In genomic region chr6:47414517-47415167, GRCh38 we compare ENCODE assay signal across 2 cellular contexts.
TF ChIP-seq lines count a peak whose summit lies in the region.

No MANE protein-coding gene starts in this region.

TF ChIP-seq in HCT116, 20 proteins besides CTCF, POLR2A, EP300 and RAD21 (continued from another document):
- no peak for TF ChIP-seq ZBTB33 (IDR thresholded peaks at IDR 0.05; ENCODE audit: extremely low read depth, insufficient replicate concordance, low read length)
- 0 out of 2 replicates have a peak, but pooled peaks have one; percentile 20 for TF ChIP-seq ELF1 (IDR thresholded peaks at IDR 0.05; ENCODE audit: borderline replicate concordance, low read depth)
- TF ChIP-seq EZH2 (IDR thresholded peaks at IDR 0.05), result no peak
- 0 out of 2 replicates have a peak, but pooled peaks have one; percentile 23 for TF ChIP-seq POLR2AphosphoS5 (IDR thresholded peaks at IDR 0.05; ENCODE audit: low read depth, low read length)
- TF ChIP-seq ZNF274 (IDR thresholded peaks at IDR 0.05; ENCODE audit: low read depth, low read length), result no peak
- TF ChIP-seq EZH2phosphoT487 (IDR thresholded peaks at IDR 0.05; ENCODE audit: borderline replicate concordance), result no peak
- no peak; the same call in 1 of the 2 replicates for TF ChIP-seq SP1 (IDR thresholded peaks at IDR 0.05; ENCODE audit: low read depth)
- TF ChIP-seq MAX (IDR thresholded peaks at IDR 0.05), result peak; percentile 28; the same call in 1 of the 2 replicates
- no peak for TF ChIP-seq JUND (IDR thresholded peaks at IDR 0.05)
TF ChIP-seq in HCT116: peak in this region for 4.

TF ChIP-seq in GM12878, 131 proteins besides CTCF, POLR2A, EP300 and RAD21 (continued from another document and continues in another):
- 0 out of 2 replicates have a peak, but pooled peaks have one; percentile 14 for TF ChIP-seq ZBTB40 (IDR thresholded peaks at IDR 0.05; ENCODE audit: borderline replicate concordance)
- no peak for TF ChIP-seq SRF (IDR thresholded peaks at IDR 0.05; ENCODE audit: low read depth in 2 of 2, low read length in 2 of 2)
- peak; percentile 67 for TF ChIP-seq ATF2 (IDR thresholded peaks at IDR 0.05; ENCODE audit: low read length)
- TF ChIP-seq EZH2 (IDR thresholded peaks at IDR 0.05; ENCODE audit: borderline replicate concordance, control insufficient read depth, low read depth, low read length), result no peak
- TF ChIP-seq NR2F1 (conservative IDR thresholded peaks at IDR 0.05), result peak; percentile 87
- peak; percentile 43; the same call in 1 of the 2 replicates for TF ChIP-seq ATF7 (IDR thresholded peaks at IDR 0.05; ENCODE audit: low read depth)
- no peak for TF ChIP-seq POLR2AphosphoS2 (IDR thresholded peaks at IDR 0.05; ENCODE audit: low read depth, low read length)
- TF ChIP-seq GATAD2B (conservative IDR thresholded peaks at IDR 0.05; ENCODE audit: low read depth), result no peak; the same call in 1 of the 2 replicates
- TF ChIP-seq IRF4 (IDR thresholded peaks at IDR 0.05; ENCODE audit: low read depth, low read length), result no peak
- TF ChIP-seq MEF2A (IDR thresholded peaks at IDR 0.05; ENCODE audit: insufficient read depth, low read depth, low read length), result 0 out of 2 replicates have a peak, but pooled peaks have one; percentile 34
- no peak for TF ChIP-seq ZNF207 (IDR thresholded peaks at IDR 0.05; ENCODE audit: borderline replicate concordance)
- peak in 1 of 2 experiments; percentile 77; a peak in 2 of 4 replicates for TF ChIP-seq ETV6 (conservative IDR thresholded peaks at IDR 0.05 in 1 of 2, IDR thresholded peaks at IDR 0.05 in 1 of 2; ENCODE audit: borderline replicate concordance in 1 of 2, low read depth in 1 of 2)
- TF ChIP-seq GABPA (IDR thresholded peaks at IDR 0.05; ENCODE audit: low read depth), result no peak
- no peak for TF ChIP-seq MLLT1 (IDR thresholded peaks at IDR 0.05)
- TF ChIP-seq DPF2 (IDR thresholded peaks at IDR 0.05), result peak; percentile 58; the same call in 1 of the 2 replicates
- no peak for TF ChIP-seq SUZ12 (IDR thresholded peaks at IDR 0.05; ENCODE audit: unreplicated experiment)
- peak; percentile 82; the same call in 1 of the 2 replicates for TF ChIP-seq ESRRA (IDR thresholded peaks at IDR 0.05; ENCODE audit: low read length)
- peak; percentile 34; the same call in 1 of the 2 replicates for TF ChIP-seq RAD51 (IDR thresholded peaks at IDR 0.05)
- TF ChIP-seq CHD2 (IDR thresholded peaks at IDR 0.05; ENCODE audit: borderline replicate concordance, low read depth, low read length), result 0 out of 2 replicates have a peak, but pooled peaks have one; percentile 13
- no peak for TF ChIP-seq ZZZ3 (IDR thresholded peaks at IDR 0.05; ENCODE audit: control insufficient read depth, insufficient read length, low read depth)
- TF ChIP-seq JUNB (IDR thresholded peaks at IDR 0.05), result no peak
- TF ChIP-seq TBL1XR1 (IDR thresholded peaks at IDR 0.05; ENCODE audit: low read depth, low read length), result peak; percentile 85; the same call in 1 of the 2 replicates
- no peak for TF ChIP-seq WRNIP1 (IDR thresholded peaks at IDR 0.05; ENCODE audit: borderline replicate concordance, low read depth, low read length)
- no peak for TF ChIP-seq ZNF622 (IDR thresholded peaks at IDR 0.05)
- no peak for TF ChIP-seq SREBF1 (IDR thresholded peaks at IDR 0.05; ENCODE audit: low read length)
- TF ChIP-seq ZNF592 (IDR thresholded peaks at IDR 0.05), result no peak
- TF ChIP-seq ZBED1 (IDR thresholded peaks at IDR 0.05; ENCODE audit: borderline replicate concordance), result 0 out of 2 replicates have a peak, but pooled peaks have one; percentile 7
- no peak for TF ChIP-seq E2F8 (IDR thresholded peaks at IDR 0.05; ENCODE audit: low read depth, partially characterized antibody)
- no peak for TF ChIP-seq IRF3 (IDR thresholded peaks at IDR 0.05)
- TF ChIP-seq KAT2A (conservative IDR thresholded peaks at IDR 0.05; ENCODE audit: control insufficient read depth, low read depth, low read length), result no peak
- no peak for TF ChIP-seq CBX5 (IDR thresholded peaks at IDR 0.05; ENCODE audit: low read depth)
- TF ChIP-seq NKRF (conservative IDR thresholded peaks at IDR 0.05), result no peak
- TF ChIP-seq BCLAF1 (IDR thresholded peaks at IDR 0.05), result no peak
